8 cellular contexts compared by ENCODE assay signal in genomic region chr2:61470965-61471904, GRCh38. TPM values are rescaled to one million over a fixed set of nuclear protein-coding genes. Genes with fewer than 3 reads are reported as not detected.
DNase-seq lines count a peak whose midpoint lies in the region; ATAC-seq and TF ChIP-seq lines count a peak whose summit lies in the region.

USP34 (minus strand) TSS chr2:61471087; CDS start chr2:61470692, 395 bp downstream.

- H3K27ac ChIP-seq in SU-DHL-6 (ENCODE audit: low read depth, low read length) (peak within 1 kb of the TSS; percentile 92), thoracic aorta (peak within 1 kb of the TSS; percentile 99)

- no peaks in the 10 kb centered on the region for H3K27me3 Mint-ChIP-seq in activated naive CD8-positive, alpha-beta T cell treated with anti-CD3 and anti-CD28 coated beads, Interleukin-2, amount 10 ng/mL, durations not matched to agents 7 days and 5 days
- no peaks in the 10 kb centered on the region for H3K27me3 Mint-ChIP-seq in osteocyte (ENCODE audit: unreplicated experiment)

- peaks cover 57% of the 10 kb centered on the region for H3F3A ChIP-seq in SU-DHL-6 (ENCODE audit: insufficient read depth)

- TF ChIP-seq CTCF in SU-DHL-6 (IDR thresholded peaks at IDR 0.05; ENCODE audit: insufficient read depth, low read length, poor library complexity, severe bottlenecking) (no peak), osteocyte (IDR thresholded peaks at IDR 0.05) (no peak), thoracic aorta (IDR thresholded peaks at IDR 0.05) (no peak)

- peak within 1 kb of the TSS; percentile 98 for H3K4me3 Mint-ChIP-seq in activated naive CD8-positive, alpha-beta T cell treated with anti-CD3 and anti-CD28 coated beads, Interleukin-2, amount 10 ng/mL, durations not matched to agents 7 days and 5 days
- H3K4me3 Mint-ChIP-seq in osteocyte (ENCODE audit: unreplicated experiment), result peak within 1 kb of the TSS; percentile 99

- H3K4me3 ChIP-seq in GM08714 (ENCODE audit: low read length) (peak within 1 kb of the TSS; percentile 96), SU-DHL-6 (ENCODE audit: insufficient read depth, low read length, poor library complexity, severe bottlenecking) (peak within 1 kb of the TSS; percentile 87), thoracic aorta (peak within 1 kb of the TSS; percentile 100)

- H3K9ac ChIP-seq in SU-DHL-6 (ENCODE audit: low read length), result peak within 1 kb of the TSS; percentile 93

- no peaks in the 10 kb centered on the region for H3K9me3 ChIP-seq in SU-DHL-6 (ENCODE audit: insufficient read depth, low read length)
- H3K9me3 ChIP-seq in thoracic aorta, result no peaks in the 10 kb centered on the region

- H3K4me2 ChIP-seq in SU-DHL-6 (ENCODE audit: low read depth, low read length, poor library complexity, severe bottlenecking), result peak within 1 kb of the TSS; percentile 94

- no peaks in the 10 kb centered on the region for H4K20me1 ChIP-seq in SU-DHL-6 (ENCODE audit: low read depth, low read length)

- H3K27me3 ChIP-seq in SU-DHL-6 (ENCODE audit: low read length) (no peaks in the 10 kb centered on the region), thoracic aorta (replicated peaks; ENCODE audit: insufficient read depth) (no peaks in the 10 kb centered on the region)

- ATAC-seq in HG02623 (IDR thresholded peaks at IDR 0.05; ENCODE audit: unreplicated experiment), result peak; percentile 81
- ATAC-seq in activated naive CD8-positive, alpha-beta T cell treated with anti-CD3 and anti-CD28 coated beads, Interleukin-2, amount 10 ng/mL, durations not matched to agents 7 days and 5 days (ENCODE audit: low read depth), result peak; percentile 93
- ATAC-seq in thoracic aorta (ENCODE audit: insufficient number of reproducible peaks, low FRiP score, low read depth), result peak; percentile 92

- POLR2A ChIA-PET in activated naive CD8-positive, alpha-beta T cell treated with anti-CD3 and anti-CD28 coated beads, Interleukin-2, amount 10 ng/mL, durations not matched to agents 7 days and 5 days (lab: Charles Lee), result interaction anchor here (0.8 to 3.0 kb wide), 4 partner anchors 66 to 454 kb away, joined by 3 to 13 read pairs (median 4); partner anchors contain the start of genes PEX13 and XPO1

- no peaks in the 10 kb centered on the region for H3K9me3 Mint-ChIP-seq in activated naive CD8-positive, alpha-beta T cell treated with anti-CD3 and anti-CD28 coated beads, Interleukin-2, amount 10 ng/mL, durations not matched to agents 7 days and 5 days
- H3K9me3 Mint-ChIP-seq in osteocyte (ENCODE audit: unreplicated experiment), result no peaks in the 10 kb centered on the region

- H3K79me2 ChIP-seq in SU-DHL-6 (ENCODE audit: insufficient read depth, low read length), result peaks cover 59% of the 10 kb centered on the region

- peaks cover 9% of the 10 kb centered on the region for H3K36me3 Mint-ChIP-seq in activated naive CD8-positive, alpha-beta T cell treated with anti-CD3 and anti-CD28 coated beads, Interleukin-2, amount 10 ng/mL, durations not matched to agents 7 days and 5 days
- H3K36me3 Mint-ChIP-seq in osteocyte (ENCODE audit: unreplicated experiment), result peaks cover 3% of the 10 kb centered on the region

- peaks cover 3 to 33% of the 10 kb centered on the region in 2 donors for H3K4me1 ChIP-seq in thoracic aorta (ENCODE audit: control insufficient read depth in 1 of 2, low read depth in 2 of 2)

- H3K36me3 ChIP-seq in SU-DHL-6 (ENCODE audit: low read length) (peaks cover 11% of the 10 kb centered on the region), thoracic aorta (no peaks in the 10 kb centered on the region)

- H2AFZ ChIP-seq in SU-DHL-6 (ENCODE audit: low read depth, low read length, severe bottlenecking), result peak within 1 kb of the TSS; percentile 42

- H3K9me2 ChIP-seq in SU-DHL-6 (replicated peaks; ENCODE audit: insufficient read depth, low read length), result no peaks in the 10 kb centered on the region

- intact Hi-C loops in head of caudate nucleus (cut with DNase I), result loop anchor here (2.0 kb wide), 1 partner anchor 66 kb away; no protein-coding TSS in a partner anchor

- H3K27ac Mint-ChIP-seq in activated naive CD8-positive, alpha-beta T cell treated with anti-CD3 and anti-CD28 coated beads, Interleukin-2, amount 10 ng/mL, durations not matched to agents 7 days and 5 days, result peak within 1 kb of the TSS; percentile 96
- peak within 1 kb of the TSS; percentile 97 for H3K27ac Mint-ChIP-seq in osteocyte (ENCODE audit: unreplicated experiment)

- peaks cover 22% of the 10 kb centered on the region for H3K4me1 Mint-ChIP-seq in activated naive CD8-positive, alpha-beta T cell treated with anti-CD3 and anti-CD28 coated beads, Interleukin-2, amount 10 ng/mL, durations not matched to agents 7 days and 5 days
- peaks cover 28% of the 10 kb centered on the region for H3K4me1 Mint-ChIP-seq in osteocyte (ENCODE audit: unreplicated experiment)

- DNase-seq in NCI-H128 (lab: John Stamatoyannopoulos, UW; ENCODE audit: unreplicated experiment) (peak; percentile 56), head of caudate nucleus (peak; percentile 68 to 96 (median 92)), osteocyte (ENCODE audit: extremely low spot score, unreplicated experiment) (peak; percentile 98), thoracic aorta (ENCODE audit: low spot score) (peak; percentile 86)
- peak; percentile 90 for DNase-seq in activated naive CD8-positive, alpha-beta T cell treated with anti-CD3 and anti-CD28 coated beads, Interleukin-2, amount 10 ng/mL, durations not matched to agents 7 days and 5 days

RNA-seq across cellular contexts. Expression of gene USP34, which starts in this region (rescaled TPM):
- total RNA-seq in activated naive CD8-positive, alpha-beta T cell treated with anti-CD3 and anti-CD28 coated beads, Interleukin-2, amount 10 ng/mL, durations not matched to agents 7 days and 5 days, result 100 to 1,000 TPM; 109 to 111 TPM
- total RNA-seq in osteocyte (111 and 114 TPM in 2 replicates), thoracic aorta (100 to 1,000 TPM in 1 of 2 donors, 10 to 100 TPM in 1; 88.0 to 191 TPM)

Comparison
In these comparisons a context has a peak if more than half of its experiments do, and no peak if none do; other contexts are left out.
1. Peak in every context shown above with its lines: DNase-seq, ATAC-seq, H3K4me3 ChIP-seq and H3K27ac ChIP-seq.